17 cellular contexts compared by ENCODE assay signal in the genomic region with DNA sequence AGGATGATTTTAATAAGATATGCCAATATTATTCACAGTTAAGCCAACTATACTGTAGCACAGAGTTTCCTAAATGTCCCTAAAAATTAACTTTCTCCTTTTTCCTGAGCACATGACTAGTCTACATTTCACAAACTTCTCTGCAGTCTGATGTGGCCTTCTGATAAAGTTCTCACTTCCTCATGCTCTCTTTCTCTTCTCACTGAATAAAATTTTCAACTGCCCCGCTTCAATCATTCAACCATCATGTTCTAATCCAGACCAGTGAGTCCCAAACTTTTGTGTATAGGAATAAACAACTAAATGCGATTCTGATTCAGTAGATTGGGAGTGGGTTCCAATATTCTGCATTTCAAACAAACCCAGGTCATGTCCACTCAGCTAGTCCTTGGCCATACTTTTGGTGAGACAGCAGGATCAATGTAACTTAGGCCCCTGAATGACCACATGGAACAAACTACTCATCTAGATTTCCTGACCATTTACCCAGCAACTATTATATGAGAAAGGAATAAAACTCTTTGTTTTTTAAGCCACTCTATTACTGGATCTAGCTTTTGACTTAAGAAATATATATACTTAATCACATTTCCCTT. TPM values are rescaled to one million over a fixed set of nuclear protein-coding genes. Genes with fewer than 3 reads are reported as not detected.
A peak's percentile ranks its signal among the peaks of the same experiment; 100 is the strongest.
DNase-seq lines count a peak whose midpoint lies in the region; ATAC-seq and TF ChIP-seq lines count a peak whose summit lies in the region.
"Had no signal": no experiment of that assay in that cellular context is flagged by ENCODE, and none has a peak within 500 bp of the region (broad histone marks: within the 10 kb centered on the region; RNA-seq: fewer than 3 reads in every experiment).

No MANE protein-coding gene starts in this region.

- no peak for TF ChIP-seq EP300 in SK-N-SH (IDR thresholded peaks at IDR 0.05; ENCODE audit: borderline replicate concordance in 1 of 2, low read depth in 1 of 2, low read length in 1 of 2)

- H3K4me1 ChIP-seq in upper lobe of right lung, result no peaks in the 10 kb centered on the region
- H3K4me1 ChIP-seq in SK-N-SH (ENCODE audit: control insufficient read depth in 1 of 2, insufficient read depth in 2 of 2, low read depth in 1 of 2, low read length in 1 of 2), result no peaks in the 10 kb centered on the region; a peak in 1 of 4 replicates
- H3K4me1 ChIP-seq in body of pancreas, result peaks cover 5% of the 10 kb centered on the region
- H3K4me1 ChIP-seq: colonic mucosa, left ventricle myocardium inferior had no signal

- no peak for TF ChIP-seq CTCF in WTC11 (IDR thresholded peaks at IDR 0.05)
- no peak for TF ChIP-seq CTCF in upper lobe of right lung (IDR thresholded peaks at IDR 0.05)
- no peak for TF ChIP-seq CTCF in SK-N-SH (IDR thresholded peaks at IDR 0.05)
- TF ChIP-seq CTCF in body of pancreas (IDR thresholded peaks at IDR 0.05), result no peak

- H2AFZ ChIP-seq in SK-N-SH (ENCODE audit: low read depth), result no peak overlapping the region

- no peak overlapping the region for H3K9ac ChIP-seq in SK-N-SH

- H4K20me1 ChIP-seq in SK-N-SH (ENCODE audit: insufficient read depth), result 0 out of 2 replicates have a peak, but pooled peaks cover 6% of the 10 kb centered on the region

- POLR2A ChIA-PET in WTC11 (lab: Charles Lee) (no interaction called here), SK-N-SH (lab: Yijun Ruan, JAX) (interaction anchor here (1.3 kb wide), 1 partner anchor 20 kb away, joined by 3 read pairs; a partner anchor contains a TSS)

- H3K27ac Mint-ChIP-seq in activated naive CD4-positive, alpha-beta T cell treated with anti-CD3 and anti-CD28 coated beads, Interleukin-2, amount 50 U/mL, for 72 hours, result peak overlapping the region; percentile 2
- no peak overlapping the region for H3K27ac Mint-ChIP-seq in activated naive CD4-positive, alpha-beta T cell treated with anti-CD3 and anti-CD28 coated beads, Interleukin-2, amount 10 ng/mL, durations not matched to agents 7 days and 5 days
- peak overlapping the region; percentile 6; the same call in 1 of the 2 replicates for H3K27ac Mint-ChIP-seq in WTC11

- H3K4me1 Mint-ChIP-seq in activated naive CD4-positive, alpha-beta T cell treated with anti-CD3 and anti-CD28 coated beads, Interleukin-2, amount 10 ng/mL, durations not matched to agents 7 days and 5 days, result peaks cover 17% of the 10 kb centered on the region
- H3K4me1 Mint-ChIP-seq in WTC11, result peaks cover 9% of the 10 kb centered on the region

- no peaks in the 10 kb centered on the region for H3K27me3 Mint-ChIP-seq in activated naive CD4-positive, alpha-beta T cell treated with anti-CD3 and anti-CD28 coated beads, Interleukin-2, amount 10 ng/mL, durations not matched to agents 7 days and 5 days
- no peaks in the 10 kb centered on the region for H3K27me3 Mint-ChIP-seq in WTC11 (ENCODE audit: low read depth)

- H3K36me3 Mint-ChIP-seq in activated naive CD4-positive, alpha-beta T cell treated with anti-CD3 and anti-CD28 coated beads, Interleukin-2, amount 50 U/mL, for 72 hours, result peaks cover 5 to 25% of the 10 kb centered on the region in 2 donors
- H3K36me3 Mint-ChIP-seq in activated naive CD4-positive, alpha-beta T cell treated with anti-CD3 and anti-CD28 coated beads, Interleukin-2, amount 10 ng/mL, durations not matched to agents 7 days and 5 days, result peaks cover 31% of the 10 kb centered on the region
- H3K36me3 Mint-ChIP-seq in WTC11, result peaks cover 12% of the 10 kb centered on the region; the same call in 1 of the 2 replicates

- peaks cover 95% of the 10 kb centered on the region for H3K79me2 ChIP-seq in SK-N-SH (ENCODE audit: insufficient read depth)

- H3K36me3 ChIP-seq in upper lobe of right lung (peaks cover 4% of the 10 kb centered on the region), SK-N-SH (replicated peaks in 1 of 2; ENCODE audit: control insufficient read depth in 1 of 2, insufficient read depth in 2 of 2, low read length in 1 of 2) (peaks cover 0 to 29% of the 10 kb centered on the region in 2 experiments), body of pancreas (replicated peaks in 1 of 2; ENCODE audit: insufficient read depth in 1 of 2, low read depth in 2 of 2) (no peaks in the 10 kb centered on the region)
- H3K36me3 ChIP-seq: colonic mucosa had no signal

- TF ChIP-seq RAD21 in SK-N-SH (IDR thresholded peaks at IDR 0.05; ENCODE audit: low read length), result no peak

- CTCF ChIA-PET in activated naive CD4-positive, alpha-beta T cell treated with anti-CD3 and anti-CD28 coated beads, Interleukin-2, amount 10 ng/mL, durations not matched to agents 7 days and 5 days (lab: Charles Lee), result no interaction called here
- CTCF ChIA-PET in WTC11 (lab: Charles Lee) (no interaction called here), SK-N-SH (lab: Yijun Ruan, JAX) (interaction anchor here (1.2 kb wide), 1 partner anchor 10 kb away, joined by 3 read pairs; no protein-coding TSS in a partner anchor)

- H3K4me3 ChIP-seq in upper lobe of right lung, result no peak overlapping the region
- H3K4me3 ChIP-seq in SK-N-SH (ENCODE audit: low read depth in 2 of 2, low read length in 1 of 2), result no peak overlapping the region
- no peak overlapping the region for H3K4me3 ChIP-seq in body of pancreas
- H3K4me3 ChIP-seq: colonic mucosa, left ventricle myocardium inferior, Peyer's patch, smooth muscle cell had no signal

- TF ChIP-seq POLR2A in body of pancreas (IDR thresholded peaks at IDR 0.05), result no peak

- H3K27ac ChIP-seq in upper lobe of right lung, result no peak overlapping the region
- no peak overlapping the region for H3K27ac ChIP-seq in SK-N-SH (ENCODE audit: low read depth in 2 of 2, low read length in 1 of 2)
- no peak overlapping the region for H3K27ac ChIP-seq in body of pancreas
- H3K27ac ChIP-seq: colonic mucosa, left ventricle myocardium inferior had no signal

- peaks cover 3% of the 10 kb centered on the region; the same call in 1 of the 2 replicates for H3K9me2 ChIP-seq in SK-N-SH

- WGBS in SK-N-SH (ENCODE audit: low lambda C conversion rate), result 93% methylated on average over 2 of the region's 2 CpGs
- 90 to 96% methylated on average over 2 of the region's 2 CpGs for WGBS in body of pancreas, 2 donors

- no peak for ATAC-seq in activated naive CD4-positive, alpha-beta T cell treated with anti-CD3 and anti-CD28 coated beads, Interleukin-2, amount 50 U/mL, for 72 hours
- ATAC-seq in WTC11, result no peak
- peak; percentile 35 for ATAC-seq in upper lobe of right lung
- ATAC-seq in body of pancreas, result no peak

- peaks cover 0 to 8% of the 10 kb centered on the region in 2 donors for H3K9me3 Mint-ChIP-seq in activated naive CD4-positive, alpha-beta T cell treated with anti-CD3 and anti-CD28 coated beads, Interleukin-2, amount 50 U/mL, for 72 hours
- H3K9me3 Mint-ChIP-seq in activated naive CD4-positive, alpha-beta T cell treated with anti-CD3 and anti-CD28 coated beads, Interleukin-2, amount 10 ng/mL, durations not matched to agents 7 days and 5 days, result peaks cover 6% of the 10 kb centered on the region
- peaks cover 16% of the 10 kb centered on the region for H3K9me3 Mint-ChIP-seq in WTC11

- peaks cover 12% of the 10 kb centered on the region for H3F3A ChIP-seq in SK-N-SH (replicated peaks; ENCODE audit: insufficient read depth)

- no peak overlapping the region for H3K4me3 Mint-ChIP-seq in activated naive CD4-positive, alpha-beta T cell treated with anti-CD3 and anti-CD28 coated beads, Interleukin-2, amount 10 ng/mL, durations not matched to agents 7 days and 5 days
- no peak overlapping the region for H3K4me3 Mint-ChIP-seq in WTC11

- no peak for DNase-seq in activated naive CD4-positive, alpha-beta T cell treated with anti-CD3 and anti-CD28 coated beads, Interleukin-2, amount 50 U/mL, for 72 hours (ENCODE audit: low spot score in 2 of 2)
- no peak for DNase-seq in activated naive CD4-positive, alpha-beta T cell treated with anti-CD3 and anti-CD28 coated beads, Interleukin-2, amount 10 ng/mL, durations not matched to agents 7 days and 5 days
- DNase-seq in NAMALWA (ENCODE audit: low spot score) (peak; percentile 24), WTC11 (ENCODE audit: low spot score) (no peak), upper lobe of right lung (no peak), NCI-H2029 treated with DMSO at 0.1 percent for 48 hours (lab: John Stamatoyannopoulos, UW) (no peak), SK-N-SH (no peak), body of pancreas (no peak)
- DNase-seq: activated CD4-positive, CD25-positive, alpha-beta regulatory T cell treated with anti-CD3 and anti-CD28 coated beads, Interleukin-2, amount 50 U/mL, for 72 hours; activated gamma-delta T cell treated with Interleukin-2 at 50 U/mL for 16 hours; colonic mucosa; H7; left ventricle myocardium inferior; NCI-H1694 treated with DMSO at 0.1 percent for 48 hours; Peyer's patch; stimulated activated naive CD4-positive, alpha-beta T cell had no signal

- H3K27me3 ChIP-seq in upper lobe of right lung (no peaks in the 10 kb centered on the region), SK-N-SH (ENCODE audit: insufficient read depth) (no peaks in the 10 kb centered on the region), body of pancreas (no peaks in the 10 kb centered on the region)
- H3K27me3 ChIP-seq: colonic mucosa, Peyer's patch had no signal

- intact Hi-C loops in upper lobe of right lung (cut with DNase I), result no loop called here
- intact Hi-C loops in body of pancreas (cut with DNase I), result no loop called here

- no peak overlapping the region for H3K4me2 ChIP-seq in SK-N-SH
- H3K4me2 ChIP-seq: smooth muscle cell had no signal

- no peaks in the 10 kb centered on the region for H3K9me3 ChIP-seq in upper lobe of right lung
- peaks cover 13% of the 10 kb centered on the region for H3K9me3 ChIP-seq in SK-N-SH
- no peaks in the 10 kb centered on the region for H3K9me3 ChIP-seq in body of pancreas
- H3K9me3 ChIP-seq: colonic mucosa, Peyer's patch had no signal

TF ChIP-seq in WTC11, 78 proteins besides CTCF, POLR2A, EP300 and RAD21 (continues in another document):
- no peak for TF ChIP-seq GABPB1 (CRISPR knock-in tag; IDR thresholded peaks at IDR 0.05)
- no peak for TF ChIP-seq MXD4 (CRISPR knock-in tag; IDR thresholded peaks at IDR 0.05; ENCODE audit: borderline replicate concordance)

TF ChIP-seq in SK-N-SH, 30 proteins besides CTCF, POLR2A, EP300 and RAD21:
- TF ChIP-seq GATA2 (CRISPR knock-in tag; IDR thresholded peaks at IDR 0.05) (no peak), MEF2A (IDR thresholded peaks at IDR 0.05; ENCODE audit: borderline replicate concordance, low read depth) (no peak), TEAD4 (IDR thresholded peaks at IDR 0.05; ENCODE audit: borderline replicate concordance, insufficient read depth) (no peak)
TF ChIP-seq in SK-N-SH: peak in this region for 0.

RNA-seq across cellular contexts. Expression of a gene that starts 20.1 kb away (rescaled TPM):
- total RNA-seq in activated naive CD4-positive, alpha-beta T cell treated with anti-CD3 and anti-CD28 coated beads, Interleukin-2, amount 50 U/mL, for 72 hours, result 100 to 1,000 TPM in 1 of 2 donors, 10 to 100 TPM in 1; 81.0 to 111 TPM
- total RNA-seq in WTC11 (2021), result 57.4 to 63.6 TPM (median 63.3 TPM) in 3 replicates
- 44.2 TPM for total RNA-seq in upper lobe of right lung
- polyA plus RNA-seq in SK-N-SH (2012; rRNA removed), result 27.2 and 28.3 TPM in 2 replicates
- 17.6 and 18.1 TPM in 2 replicates for polyA plus RNA-seq in SK-N-SH (2012; cell fraction: cytosol; rRNA removed)
- 123 and 132 TPM in 2 replicates for polyA plus RNA-seq in SK-N-SH (2012; cell fraction: nucleus; rRNA removed)
- 10 to 100 TPM; 41.8 to 59.3 TPM for total RNA-seq in body of pancreas
